Comparison of ENCODE assay signal across 2 cellular contexts in the genomic region with DNA sequence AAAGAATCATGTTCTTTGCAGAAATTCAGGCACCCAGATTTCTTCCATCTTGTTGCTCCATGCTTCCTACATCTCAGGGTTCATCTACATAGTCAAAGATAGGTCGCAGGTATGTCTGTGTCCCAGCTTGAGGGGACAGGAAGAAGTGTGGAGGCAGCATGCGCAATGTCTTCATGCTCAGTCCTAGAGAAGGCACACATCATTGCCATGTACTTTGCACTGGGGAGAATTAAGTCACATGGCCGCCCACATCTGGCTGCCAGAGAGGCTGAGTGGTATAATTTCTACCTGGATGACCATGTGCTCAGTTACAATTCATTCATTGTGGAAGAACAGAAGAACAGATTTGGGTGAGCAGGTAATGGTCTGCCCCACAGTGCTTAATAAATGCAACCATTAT.
TF ChIP-seq lines count a peak whose summit lies in the region.

No MANE protein-coding gene starts in this region.

TF ChIP-seq in GM23338, 12 proteins besides CTCF, POLR2A, EP300 and RAD21:
- no peak for TF ChIP-seq NANOG (IDR thresholded peaks at IDR 0.05; ENCODE audit: borderline replicate concordance)
- TF ChIP-seq POLR2AphosphoS5 (IDR thresholded peaks at IDR 0.05; ENCODE audit: low read depth), result no peak
TF ChIP-seq in GM23338: peak in this region for 0.

TF ChIP-seq in GM12878, 131 proteins besides CTCF, POLR2A, EP300 and RAD21:
- TF ChIP-seq TCF7 (IDR thresholded peaks at IDR 0.05; ENCODE audit: borderline replicate concordance) (no peak), TARDBP (IDR thresholded peaks at IDR 0.05; ENCODE audit: borderline replicate concordance) (no peak), POU2F2 (IDR thresholded peaks at IDR 0.05; ENCODE audit: borderline replicate concordance, low read depth, low read length) (no peak)
